ENCODE assay signal across 8 cellular contexts in genomic region chr7:1159933-1160664, GRCh38.
DNase-seq lines count a peak whose midpoint lies in the region; ATAC-seq and TF ChIP-seq lines count a peak whose summit lies in the region.

ZFAND2A (minus strand) TSS chr7:1160196; CDS start chr7:1158212, 1,984 bp downstream.

- TF ChIP-seq CTCF in AG10803 (conservative IDR thresholded peaks at IDR 0.05; ENCODE audit: low read length) = no peak

- DNase-seq in AG10803 (ENCODE audit: low read depth) (peak; percentile 97), NCI-H446 (lab: John Stamatoyannopoulos, UW) (peak; percentile 92 to 98), iris pigment epithelial cell (ENCODE audit: low read depth) (peak; percentile 98)
- DNase-seq in activated CD4-positive, CD25-positive, alpha-beta regulatory T cell treated with anti-CD3 and anti-CD28 coated beads, Interleukin-2, amount 50 U/mL, for 16 hours (ENCODE audit: low read depth, low spot score) = peak; percentile 99
- peak; percentile 97 for DNase-seq in central memory CD4-positive, alpha-beta T cell
- DNase-seq in stimulated activated CD4-positive, alpha-beta T cell treated with anti-CD3 and anti-CD28 coated beads, Interleukin-12 subunit alpha, Interleukin-12 subunit beta, amount 100 ng/mL, for 24 hours (ENCODE audit: low read depth in 2 of 2) = peak; percentile 99

- ATAC-seq in GM19035 (IDR thresholded peaks at IDR 0.05; ENCODE audit: unreplicated experiment) = peak; percentile 95
- peak; percentile 96 for ATAC-seq in HG03342 (IDR thresholded peaks at IDR 0.05; ENCODE audit: unreplicated experiment)

- peak within 1 kb of the TSS; percentile 98 for H3K4me3 ChIP-seq in AG10803 (ENCODE audit: low read length)

Comparison
In these comparisons a context has a peak if more than half of its experiments do, and no peak if none do; other contexts are left out.
1. Peak in every context shown above with its lines: DNase-seq, ATAC-seq and H3K4me3 ChIP-seq.